ENCODE assay signal across 15 cellular contexts in genomic region chr7:135919071-135919841, GRCh38.
"Had no signal": no experiment of that assay in that cellular context is flagged by ENCODE, and none has a peak within 500 bp of the region (broad histone marks: within the 10 kb centered on the region; RNA-seq: fewer than 3 reads in every experiment).

No MANE protein-coding gene starts in this region.

- H3K4me3 Mint-ChIP-seq: activated B cell treated with CpG ODN at 0.5 μM for 24 hours, natural killer cell had no signal

- H3K36me3 ChIP-seq: right atrium auricular region, tibial artery had no signal

- H3K36me3 Mint-ChIP-seq: natural killer cell had no signal

- H3K4me1 ChIP-seq: body of pancreas, tibial artery had no signal

- H3K9me3 Mint-ChIP-seq: natural killer cell had no signal

- H3K4me3 ChIP-seq: body of pancreas, coronary artery, right atrium auricular region, skin epidermis, tibial artery had no signal

- H3K9me3 ChIP-seq: body of pancreas, right atrium auricular region, tibial artery had no signal

- H3K27me3 ChIP-seq: body of pancreas, right atrium auricular region, tibial artery had no signal

- ATAC-seq: body of pancreas, natural killer cell had no signal

- DNase-seq: activated B cell treated with CpG ODN at 0.5 μM for 24 hours; activated naive CD4-positive, alpha-beta T cell treated with anti-CD3 and anti-CD28 coated beads, Interleukin-2, amount 50 U/mL, for 16 hours; amniotic stem cell; body of pancreas; central memory CD4-positive, alpha-beta T cell; effector CD4-positive, alpha-beta T cell; foreskin melanocyte; head of caudate nucleus; natural killer cell; nucleus accumbens; stimulated activated CD4-positive, alpha-beta T cell treated with anti-CD3 and anti-CD28 coated beads, Interleukin-4, amount 100 ng/mL, for 4 hours; tibial artery had no signal

- H3K27me3 Mint-ChIP-seq: activated B cell treated with CpG ODN at 0.5 μM for 24 hours had no signal

- H3K27ac Mint-ChIP-seq: activated B cell treated with CpG ODN at 0.5 μM for 24 hours, natural killer cell had no signal

- H3K27ac ChIP-seq: body of pancreas, coronary artery, right atrium auricular region, skin epidermis, tibial artery had no signal
